ENCODE assay signal across 25 cellular contexts in the genomic region with DNA sequence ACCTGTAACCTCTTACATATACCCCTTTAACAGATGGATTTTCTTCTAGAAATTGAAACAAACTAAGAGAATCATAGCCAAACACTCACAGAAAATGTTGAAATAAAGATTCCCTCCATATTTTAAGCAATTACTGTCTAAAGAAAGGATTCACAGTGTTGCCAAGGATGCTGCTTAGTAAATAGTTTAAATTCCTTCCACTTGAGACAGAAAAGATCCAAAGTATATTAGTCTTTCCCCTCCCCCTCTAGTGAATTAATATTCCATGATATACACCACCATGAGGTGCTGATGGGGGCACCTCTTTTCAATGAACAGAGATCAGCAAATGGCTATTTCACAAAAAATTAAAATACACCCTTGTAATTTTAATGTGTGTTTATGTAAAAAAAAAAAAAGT.
A peak's percentile ranks its signal among the peaks of the same experiment; 100 is the strongest.
DNase-seq lines count a peak whose midpoint lies in the region; ATAC-seq, FAIRE-seq and TF ChIP-seq lines count a peak whose summit lies in the region.
"Had no signal": no experiment of that assay in that cellular context is flagged by ENCODE, and none has a peak within 500 bp of the region (broad histone marks: within the 10 kb centered on the region; RNA-seq: fewer than 3 reads in every experiment).

No MANE protein-coding gene starts in this region.

- H3K79me1 ChIP-seq in H1 (ENCODE audit: low read depth, low read length): no peaks in the 10 kb centered on the region

- H3K23ac ChIP-seq in H1 (ENCODE audit: insufficient read length): no peak overlapping the region

- TF ChIP-seq CTCF in AG04450 (IDR thresholded peaks at IDR 0.05; ENCODE audit: low read depth, low read length) (0 out of 2 replicates have a peak, but pooled peaks have one; percentile 27), HFFc6 (IDR thresholded peaks at IDR 0.05) (peak; percentile 46; the same call in 1 of the 2 replicates), H1 (IDR thresholded peaks at IDR 0.05; ENCODE audit: control extremely low read depth in 1 of 3, insufficient read depth in 1 of 3, low read depth in 1 of 3, low read length in 3 of 3) (no peak), nephron (IDR thresholded peaks at IDR 0.05; ENCODE audit: unreplicated experiment in 3 of 3) (peak; percentile 25 to 35 (median 29))

- no peak for TF ChIP-seq EP300 in H1 (IDR thresholded peaks at IDR 0.05; ENCODE audit: borderline replicate concordance in 1 of 2, low read depth in 2 of 2, low read length in 2 of 2)

- H2AFZ ChIP-seq in H1 (ENCODE audit: low read length): no peak overlapping the region

- no peaks in the 10 kb centered on the region for H3K27me3 Mint-ChIP-seq in HFFc6 (ENCODE audit: insufficient read depth)
- H3K27me3 Mint-ChIP-seq in nephron (ENCODE audit: low read depth): no peaks in the 10 kb centered on the region
- H3K27me3 Mint-ChIP-seq: CD4-positive, alpha-beta memory T cell had no signal

- FAIRE-seq in H1 (lab: Jason Lieb, UNC): no peak
- no peak for FAIRE-seq in GM19239 (lab: Jason Lieb, UNC)
- FAIRE-seq: urothelium cell line had no signal

- H3K9ac ChIP-seq in H1 (replicated peaks in 1 of 4; ENCODE audit: extremely low read depth in 1 of 4, low read depth in 3 of 4, low read length in 3 of 4): no peak overlapping the region

- no peak overlapping the region for H3K4me2 ChIP-seq in H1 (ENCODE audit: insufficient read depth in 1 of 2, low read depth in 2 of 2, low read length in 2 of 2)

- no peak for TF ChIP-seq POLR2A in H1 (IDR thresholded peaks at IDR 0.05; ENCODE audit: control extremely low read depth in 1 of 2, low read depth in 2 of 2, low read length in 2 of 2)

- no peak overlapping the region for H2AK5ac ChIP-seq in H1 (ENCODE audit: low read depth, low read length)

- no peak overlapping the region for H3K56ac ChIP-seq in H1 (replicated peaks; ENCODE audit: insufficient read length, low read depth, low read length)

- H2BK20ac ChIP-seq in H1 (ENCODE audit: low read length): no peak overlapping the region

- no peak overlapping the region for H2BK12ac ChIP-seq in H1 (ENCODE audit: low read depth, low read length)

- no peak for TF ChIP-seq RAD21 in H1 (IDR thresholded peaks at IDR 0.05 in 1 of 2, conservative IDR thresholded peaks at IDR 0.05 in 1 of 2; ENCODE audit: low read depth in 2 of 2, low read length in 2 of 2)

- H3K27ac ChIP-seq in AG04450 (ENCODE audit: low read depth, low read length) (no peak overlapping the region), H1 (ENCODE audit: low read depth, low read length) (no peak overlapping the region)
- H3K27ac ChIP-seq: coronary artery, gastrocnemius medialis, VCaP had no signal

- no peak overlapping the region for H3K4me3 ChIP-seq in AG04450 (ENCODE audit: low read depth, low read length)
- H3K4me3 ChIP-seq in H1 (ENCODE audit: extremely low read depth in 1 of 4, insufficient read depth in 2 of 4, low read depth in 3 of 4, low read length in 4 of 4): no peak overlapping the region; a peak in 1 of 8 replicates
- H3K4me3 ChIP-seq: body of pancreas, coronary artery, gastrocnemius medialis had no signal

- no peaks in the 10 kb centered on the region for H4K20me1 ChIP-seq in H1 (replicated peaks in 1 of 2; ENCODE audit: control insufficient read depth in 1 of 2, insufficient read depth in 2 of 2, low read length in 2 of 2)

- H3K36me3 ChIP-seq in H1 (ENCODE audit: control insufficient read depth in 2 of 4, insufficient read depth in 4 of 4, low read length in 3 of 4): no peaks in the 10 kb centered on the region
- H3K36me3 ChIP-seq: gastrocnemius medialis had no signal

- H3K27me3 ChIP-seq in AG04450 (ENCODE audit: control insufficient read depth, insufficient read depth, low read length) (no peaks in the 10 kb centered on the region), H1 (replicated peaks in 1 of 4; ENCODE audit: control insufficient read depth in 3 of 4, extremely low read depth in 1 of 4, insufficient read depth in 3 of 4, low read length in 3 of 4) (no peaks in the 10 kb centered on the region; a peak in 1 of 7 replicates)
- H3K27me3 ChIP-seq: body of pancreas, gastrocnemius medialis had no signal

- H3K4me1 ChIP-seq in H1 (replicated peaks in 1 of 4; ENCODE audit: control insufficient read depth in 3 of 4, insufficient read depth in 4 of 4, low read length in 3 of 4): peaks cover 0 to 9% (median 3%) of the 10 kb centered on the region in 4 experiments; a peak in 3 of 7 replicates
- H3K4me1 ChIP-seq: body of pancreas, gastrocnemius medialis had no signal

- no peak overlapping the region for H4K8ac ChIP-seq in H1 (ENCODE audit: extremely low read depth, insufficient read depth, low read length)

- H3K27ac Mint-ChIP-seq in HFFc6: peak overlapping the region; percentile 59; the same call in 1 of the 2 replicates
- H3K27ac Mint-ChIP-seq in nephron: peak overlapping the region in 2 of 3 experiments; percentile 26 to 44
- H3K27ac Mint-ChIP-seq: activated naive CD4-positive, alpha-beta T cell treated with anti-CD3 and anti-CD28 coated beads, Interleukin-2, amount 50 U/mL, for 72 hours; CD4-positive, alpha-beta memory T cell; nephron progenitor cell; T-helper 1 cell treated with Interleukin-12 subunit alpha and Interleukin-12 subunit beta and Interleukin-4 antibody, amounts not matched to agents 30 μg/mL and 1 μg/mL, for 36 hours had no signal

- H4K5ac ChIP-seq in H1 (ENCODE audit: insufficient read length, low read depth, low read length): no peak overlapping the region

- H3K14ac ChIP-seq in H1 (ENCODE audit: insufficient read length): no peak overlapping the region

- CTCF ChIA-PET in AG04450 (lab: Charles Lee): interaction anchor here (0.8 kb wide), 1 partner anchor 11 kb away, joined by 3 read pairs; no protein-coding TSS in a partner anchor
- CTCF ChIA-PET in H1 (lab: Charles Lee; ENCODE audit: partially characterized antibody): interaction anchor here (0.7 to 1.8 kb wide), 4 partner anchors 21 to 208 kb away, joined by 3 to 4 read pairs (median 3); no protein-coding TSS in a partner anchor

- H2BK15ac ChIP-seq in H1 (ENCODE audit: low read length): no peak overlapping the region

- H3K23me2 ChIP-seq in H1 (ENCODE audit: low read depth, low read length): no peaks in the 10 kb centered on the region; the same call in 1 of the 2 replicates

- DNase-seq in AG04450 (ENCODE audit: low read depth, low spot score) (no peak), HFFc6 (peak; percentile 34), H1 (ENCODE audit: low read depth in 1 of 2, low spot score in 2 of 2) (no peak), GM19239 (ENCODE audit: insufficient read length, low spot score) (no peak), NCI-H774 (lab: John Stamatoyannopoulos, UW) (no peak), hypothalamus (lab: John Stamatoyannopoulos, UW) (no peak)
- DNase-seq: ACHN; activated T-cell treated with anti-CD3 and anti-CD28 coated beads, Interleukin-2, amount 50 U/mL, for 4 hours; body of pancreas; CD4-positive, alpha-beta memory T cell; DMS79; gastrocnemius medialis; KBM-7; mesenchymal stem cell; NCI-H2029; NCI-H510A; nephron progenitor cell; stimulated activated CD8-positive, alpha-beta memory T cell treated with anti-CD3 and anti-CD28 coated beads, Interleukin-4, amount 100 ng/mL, for 48 hours had no signal

- H3K4me1 Mint-ChIP-seq in HFFc6 (ENCODE audit: low read depth) (peaks cover 13% of the 10 kb centered on the region; the same call in 1 of the 2 replicates), nephron (peaks cover 20% of the 10 kb centered on the region)
- H3K4me1 Mint-ChIP-seq: CD4-positive, alpha-beta memory T cell had no signal

- no peak for ATAC-seq in HG02938 (IDR thresholded peaks at IDR 0.05; ENCODE audit: unreplicated experiment)
- ATAC-seq: activated naive CD4-positive, alpha-beta T cell treated with anti-CD3 and anti-CD28 coated beads, Interleukin-2, amount 50 U/mL, for 72 hours; activated T-cell treated with anti-CD3 and anti-CD28 coated beads, Interleukin-2, amount 50 U/mL, for 4 hours; body of pancreas; gastrocnemius medialis had no signal

- no peaks in the 10 kb centered on the region for H3K79me2 ChIP-seq in H1 (ENCODE audit: control insufficient read depth in 1 of 2, insufficient read depth in 2 of 2, low read length in 2 of 2)

- no peak overlapping the region for H3K4ac ChIP-seq in H1 (replicated peaks; ENCODE audit: insufficient read length, low read depth, low read length)

- H4K91ac ChIP-seq in H1 (replicated peaks; ENCODE audit: insufficient read length, low read length): no peak overlapping the region

- H3K9me3 ChIP-seq in AG04450 (ENCODE audit: control insufficient read depth, insufficient read depth, low read length) (no peaks in the 10 kb centered on the region), H1 (ENCODE audit: insufficient read depth in 2 of 2, low read depth in 1 of 2, low read length in 1 of 2) (no peaks in the 10 kb centered on the region)
- H3K9me3 ChIP-seq: body of pancreas, gastrocnemius medialis had no signal

- H3K4me3 Mint-ChIP-seq in HFFc6: no peak overlapping the region; the same call in 1 of the 2 replicates
- no peak overlapping the region for H3K4me3 Mint-ChIP-seq in nephron
- H3K4me3 Mint-ChIP-seq: activated T-cell treated with anti-CD3 and anti-CD28 coated beads, Interleukin-2, amount 50 U/mL, for 4 hours; CD4-positive, alpha-beta memory T cell; nephron progenitor cell; T-helper 1 cell treated with Interleukin-12 subunit alpha and Interleukin-12 subunit beta and Interleukin-4 antibody, amounts not matched to agents 30 μg/mL and 1 μg/mL, for 36 hours had no signal

- H3K9me3 Mint-ChIP-seq in HFFc6 (no peaks in the 10 kb centered on the region; the same call in 1 of the 2 replicates), nephron (no peaks in the 10 kb centered on the region)
- H3K9me3 Mint-ChIP-seq: activated naive CD4-positive, alpha-beta T cell treated with anti-CD3 and anti-CD28 coated beads, Interleukin-2, amount 50 U/mL, for 72 hours; activated T-cell treated with anti-CD3 and anti-CD28 coated beads, Interleukin-2, amount 50 U/mL, for 4 hours; nephron progenitor cell; T-helper 1 cell treated with Interleukin-12 subunit alpha and Interleukin-12 subunit beta and Interleukin-4 antibody, amounts not matched to agents 30 μg/mL and 1 μg/mL, for 36 hours had no signal

- H3K36me3 Mint-ChIP-seq in HFFc6 (ENCODE audit: low read depth) (no peaks in the 10 kb centered on the region), nephron (ENCODE audit: low read depth) (no peaks in the 10 kb centered on the region)
- H3K36me3 Mint-ChIP-seq: activated naive CD4-positive, alpha-beta T cell treated with anti-CD3 and anti-CD28 coated beads, Interleukin-2, amount 50 U/mL, for 72 hours; CD4-positive, alpha-beta memory T cell had no signal

- no peak overlapping the region for H2BK5ac ChIP-seq in H1 (ENCODE audit: low read depth, low read length)

- no peak overlapping the region for H3K18ac ChIP-seq in H1 (ENCODE audit: extremely low read depth, low read length)

- POLR2A ChIA-PET in AG04450 (lab: Yijun Ruan, JAX): no interaction called here
- POLR2A ChIA-PET in H1 (lab: Charles Lee; ENCODE audit: partially characterized antibody): no interaction called here

- H2BK120ac ChIP-seq in H1 (replicated peaks; ENCODE audit: low read depth, low read length): no peak overlapping the region

TF ChIP-seq in H1, 55 proteins besides CTCF, POLR2A, EP300 and RAD21:
- TF ChIP-seq BCL11A (IDR thresholded peaks at IDR 0.05; ENCODE audit: low read depth in 2 of 2, low read length in 2 of 2) (no peak), TEAD4 (IDR thresholded peaks at IDR 0.05; ENCODE audit: low read depth, low read length) (peak; percentile 67), EZH2 (IDR thresholded peaks at IDR 0.05; ENCODE audit: low read depth, low read length, severe bottlenecking) (no peak)

Comparison
In these comparisons a context has a peak if more than half of its experiments do, and no peak if none do; other contexts are left out.
1. CTCF ChIP-seq: peak in AG04450 (single experiment), HFFc6 (single experiment) and nephron (3 of 3); none in H1 (0 of 3).